8 cellular contexts compared by ENCODE assay signal in genomic region chr10:110387983-110388681, GRCh38.
A peak's percentile ranks its signal among the peaks of the same experiment; 100 is the strongest.
DNase-seq lines count a peak whose midpoint lies in the region; ATAC-seq, FAIRE-seq and TF ChIP-seq lines count a peak whose summit lies in the region.

No MANE protein-coding gene starts in this region.

- peak overlapping the region; percentile 8; the same call in 1 of the 2 replicates for H3K4me2 ChIP-seq in HCT116 (ENCODE audit: low read length)
- H3K4me2 ChIP-seq in OCI-LY3 (ENCODE audit: low read length), result 0 out of 2 replicates have a peak overlapping the region, but pooled peaks have one; percentile 30

- no peak overlapping the region for H3K9ac ChIP-seq in HCT116 (ENCODE audit: low read length)
- H3K9ac ChIP-seq in OCI-LY3 (ENCODE audit: low read length), result 0 out of 2 replicates have a peak overlapping the region, but pooled peaks have one; percentile 10

- TF ChIP-seq POLR2A in HCT116 (IDR thresholded peaks at IDR 0.05; ENCODE audit: borderline replicate concordance, extremely low read depth, insufficient read depth, insufficient read length), result no peak
- TF ChIP-seq POLR2A in thyroid gland (IDR thresholded peaks at IDR 0.05), result no peak
- no peak for TF ChIP-seq POLR2A in body of pancreas (IDR thresholded peaks at IDR 0.05)

- H3K27ac ChIP-seq in HCT116 (ENCODE audit: low read depth, low read length) (no peak overlapping the region), OCI-LY3 (ENCODE audit: low read length) (no peak overlapping the region), thyroid gland (no peak overlapping the region), body of pancreas (no peak overlapping the region), SJCRH30 (no peak overlapping the region)

- POLR2A ChIA-PET in HCT116 (lab: Charles Lee), result interaction anchor here (1.2 kb wide), 1 partner anchor 113 kb away, joined by 3 read pairs; no protein-coding TSS in a partner anchor

- WGBS in thyroid gland, 2 donors, result 65 to 66% methylated on average over 7 of the region's 7 CpGs
- 60 to 61% methylated on average over 7 of the region's 7 CpGs for WGBS in body of pancreas, 2 donors

- H2AFZ ChIP-seq in HCT116 (ENCODE audit: low read depth, low read length, poor library complexity, severe bottlenecking) (no peak overlapping the region), OCI-LY3 (ENCODE audit: low read depth, low read length) (peak overlapping the region; percentile 70)

- H3K36me3 ChIP-seq in HCT116 (ENCODE audit: control insufficient read depth in 1 of 2, insufficient read depth in 2 of 2, low read length in 2 of 2), result no peaks in the 10 kb centered on the region
- no peaks in the 10 kb centered on the region for H3K36me3 ChIP-seq in OCI-LY3 (replicated peaks; ENCODE audit: low read depth, low read length)
- H3K36me3 ChIP-seq in thyroid gland, result no peaks in the 10 kb centered on the region
- H3K36me3 ChIP-seq in body of pancreas (replicated peaks in 1 of 2; ENCODE audit: insufficient read depth in 1 of 2, low read depth in 2 of 2), result no peaks in the 10 kb centered on the region
- H3K36me3 ChIP-seq in SJCRH30, result no peaks in the 10 kb centered on the region

- TF ChIP-seq RAD21 in HCT116 (IDR thresholded peaks at IDR 0.05; ENCODE audit: low read depth), result no peak

- intact Hi-C loops in HCT116 (cut with micrococcal nuclease), result no loop called here
- intact Hi-C loops in left colon (cut with DNase I, micrococcal nuclease), result no loop called here
- intact Hi-C loops in thyroid gland (cut with DNase I), result no loop called here
- intact Hi-C loops in body of pancreas (cut with DNase I), result no loop called here

- BruUV-seq in HCT116 (replicated peaks; lab: Mats Ljungman, UMichigan), result no TSS peak

- RAD21 ChIA-PET in HCT116 (lab: Charles Lee; ENCODE audit: low non-redundant PET in 1 of 2, low total read pairs in 2 of 2, uncharacterized antibody in 2 of 2, unreplicated experiment in 2 of 2), result no interaction called here

- no peaks in the 10 kb centered on the region for H3K9me2 ChIP-seq in HCT116 (ENCODE audit: insufficient read depth)

- ATAC-seq in HCT116, result no peak
- peak; percentile 19 for ATAC-seq in left colon
- no peak for ATAC-seq in body of pancreas

- no peaks in the 10 kb centered on the region for H3K9me3 ChIP-seq in HCT116 (ENCODE audit: control insufficient read depth in 1 of 2, insufficient read depth in 1 of 2, low read depth in 1 of 2, low read length in 2 of 2)
- H3K9me3 ChIP-seq in OCI-LY3 (ENCODE audit: insufficient read depth, low read length), result no peaks in the 10 kb centered on the region
- no peaks in the 10 kb centered on the region for H3K9me3 ChIP-seq in thyroid gland
- H3K9me3 ChIP-seq in body of pancreas, result no peaks in the 10 kb centered on the region
- H3K9me3 ChIP-seq in SJCRH30 (replicated peaks), result no peaks in the 10 kb centered on the region

- no peak for TF ChIP-seq CTCF in HCT116 (IDR thresholded peaks at IDR 0.05 in 2 of 3, conservative IDR thresholded peaks at IDR 0.05 in 1 of 3; ENCODE audit: borderline replicate concordance in 1 of 3, insufficient read depth in 1 of 3, low read depth in 2 of 3, low read length in 2 of 3)
- TF ChIP-seq CTCF in OCI-LY3 (IDR thresholded peaks at IDR 0.05; ENCODE audit: low read depth, low read length), result no peak
- no peak for TF ChIP-seq CTCF in thyroid gland (IDR thresholded peaks at IDR 0.05)
- no peak for TF ChIP-seq CTCF in body of pancreas (IDR thresholded peaks at IDR 0.05)

- H3K4me1 ChIP-seq in HCT116 (ENCODE audit: control insufficient read depth in 1 of 2, insufficient read depth in 2 of 2, low read length in 2 of 2), result peaks cover 12 to 22% of the 10 kb centered on the region in 2 experiments; a peak in 3 of 4 replicates
- H3K4me1 ChIP-seq in OCI-LY3 (ENCODE audit: low read length), result peaks cover 11% of the 10 kb centered on the region
- no peaks in the 10 kb centered on the region for H3K4me1 ChIP-seq in thyroid gland
- peaks cover 9% of the 10 kb centered on the region for H3K4me1 ChIP-seq in body of pancreas
- peaks cover 4% of the 10 kb centered on the region for H3K4me1 ChIP-seq in SJCRH30

- H3K79me2 ChIP-seq in HCT116 (ENCODE audit: insufficient read depth, low read length) (no peaks in the 10 kb centered on the region), OCI-LY3 (ENCODE audit: low read length) (no peaks in the 10 kb centered on the region)

- FAIRE-seq in GM18507 (lab: Jason Lieb, UNC), result peak; percentile 94

- H3K4me3 ChIP-seq in HCT116 (replicated peaks in 1 of 2; ENCODE audit: low read depth in 1 of 2, low read length in 2 of 2), result no peak overlapping the region
- no peak overlapping the region for H3K4me3 ChIP-seq in OCI-LY3 (ENCODE audit: low read length)
- H3K4me3 ChIP-seq in thyroid gland (replicated peaks in 1 of 3), result no peak overlapping the region
- H3K4me3 ChIP-seq in body of pancreas, result no peak overlapping the region
- H3K4me3 ChIP-seq in SJCRH30, result no peak overlapping the region

- DNase-seq in GM18507 (ENCODE audit: extremely low spot score, insufficient read length, low read depth), result peak; percentile 49
- DNase-seq in HCT116 (ENCODE audit: low read depth, low spot score), result no peak
- DNase-seq in left colon, result no peak
- no peak for DNase-seq in AML-193 (lab: John Stamatoyannopoulos, UW)
- DNase-seq in thyroid gland, result no peak
- DNase-seq in body of pancreas, result no peak
- DNase-seq in SJCRH30, result no peak

- no peaks in the 10 kb centered on the region for H4K20me1 ChIP-seq in HCT116 (ENCODE audit: insufficient read depth)
- H4K20me1 ChIP-seq in OCI-LY3 (ENCODE audit: insufficient read depth, low read length), result no peaks in the 10 kb centered on the region

- no peaks in the 10 kb centered on the region for H3K27me3 ChIP-seq in HCT116 (ENCODE audit: insufficient read depth, low read length)
- no peaks in the 10 kb centered on the region for H3K27me3 ChIP-seq in OCI-LY3 (ENCODE audit: low read depth, low read length)
- H3K27me3 ChIP-seq in thyroid gland, result no peaks in the 10 kb centered on the region
- no peaks in the 10 kb centered on the region for H3K27me3 ChIP-seq in body of pancreas
- H3K27me3 ChIP-seq in SJCRH30, result peaks cover 6% of the 10 kb centered on the region

- CTCF ChIA-PET in HCT116 (lab: Charles Lee), result no interaction called here

TF ChIP-seq in HCT116, 20 proteins besides CTCF, POLR2A, EP300 and RAD21:
- TF ChIP-seq, protein P1, sequence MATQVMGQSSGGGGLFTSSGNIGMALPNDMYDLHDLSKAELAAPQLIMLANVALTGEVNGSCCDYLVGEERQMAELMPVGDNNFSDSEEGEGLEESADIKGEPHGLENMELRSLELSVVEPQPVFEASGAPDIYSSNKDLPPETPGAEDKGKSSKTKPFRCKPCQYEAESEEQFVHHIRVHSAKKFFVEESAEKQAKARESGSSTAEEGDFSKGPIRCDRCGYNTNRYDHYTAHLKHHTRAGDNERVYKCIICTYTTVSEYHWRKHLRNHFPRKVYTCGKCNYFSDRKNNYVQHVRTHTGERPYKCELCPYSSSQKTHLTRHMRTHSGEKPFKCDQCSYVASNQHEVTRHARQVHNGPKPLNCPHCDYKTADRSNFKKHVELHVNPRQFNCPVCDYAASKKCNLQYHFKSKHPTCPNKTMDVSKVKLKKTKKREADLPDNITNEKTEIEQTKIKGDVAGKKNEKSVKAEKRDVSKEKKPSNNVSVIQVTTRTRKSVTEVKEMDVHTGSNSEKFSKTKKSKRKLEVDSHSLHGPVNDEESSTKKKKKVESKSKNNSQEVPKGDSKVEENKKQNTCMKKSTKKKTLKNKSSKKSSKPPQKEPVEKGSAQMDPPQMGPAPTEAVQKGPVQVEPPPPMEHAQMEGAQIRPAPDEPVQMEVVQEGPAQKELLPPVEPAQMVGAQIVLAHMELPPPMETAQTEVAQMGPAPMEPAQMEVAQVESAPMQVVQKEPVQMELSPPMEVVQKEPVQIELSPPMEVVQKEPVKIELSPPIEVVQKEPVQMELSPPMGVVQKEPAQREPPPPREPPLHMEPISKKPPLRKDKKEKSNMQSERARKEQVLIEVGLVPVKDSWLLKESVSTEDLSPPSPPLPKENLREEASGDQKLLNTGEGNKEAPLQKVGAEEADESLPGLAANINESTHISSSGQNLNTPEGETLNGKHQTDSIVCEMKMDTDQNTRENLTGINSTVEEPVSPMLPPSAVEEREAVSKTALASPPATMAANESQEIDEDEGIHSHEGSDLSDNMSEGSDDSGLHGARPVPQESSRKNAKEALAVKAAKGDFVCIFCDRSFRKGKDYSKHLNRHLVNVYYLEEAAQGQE (IDR thresholded peaks at IDR 0.05; ENCODE audit: low read depth), result no peak
- TF ChIP-seq, protein P2, sequence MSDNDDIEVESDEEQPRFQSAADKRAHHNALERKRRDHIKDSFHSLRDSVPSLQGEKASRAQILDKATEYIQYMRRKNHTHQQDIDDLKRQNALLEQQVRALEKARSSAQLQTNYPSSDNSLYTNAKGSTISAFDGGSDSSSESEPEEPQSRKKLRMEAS (IDR thresholded peaks at IDR 0.05), result no peak
- TF ChIP-seq EZH2 (IDR thresholded peaks at IDR 0.05) (no peak), EZH2phosphoT487 (IDR thresholded peaks at IDR 0.05; ENCODE audit: borderline replicate concordance) (no peak), SIN3A (IDR thresholded peaks at IDR 0.05; ENCODE audit: low read depth) (no peak), JUND (IDR thresholded peaks at IDR 0.05) (no peak), EGR1 (IDR thresholded peaks at IDR 0.05; ENCODE audit: low read depth) (no peak)
